Comparison of ENCODE assay signal across 8 cellular contexts in genomic region chr17:42459983-42460300, GRCh38. TPM values are rescaled to one million over a fixed set of nuclear protein-coding genes. Genes with fewer than 3 reads are reported as not detected.
DNase-seq lines count a peak whose midpoint lies in the region; ATAC-seq and TF ChIP-seq lines count a peak whose summit lies in the region.

No MANE protein-coding gene starts in this region.

- TF ChIP-seq CTCF in ascending aorta (IDR thresholded peaks at IDR 0.05) (no peak), smooth muscle cell (IDR thresholded peaks at IDR 0.05; ENCODE audit: borderline replicate concordance, insufficient read depth, poor library complexity, severe bottlenecking) (no peak)

- no peak for ATAC-seq in GM21737 (IDR thresholded peaks at IDR 0.05; ENCODE audit: unreplicated experiment)
- no peak for ATAC-seq in GM19351 (IDR thresholded peaks at IDR 0.05; ENCODE audit: unreplicated experiment)

- H2AFZ ChIP-seq in smooth muscle cell (ENCODE audit: low read depth): no peak overlapping the region

- peak overlapping the region; percentile 76 to 90 for H3K4me3 ChIP-seq in ascending aorta
- H3K4me3 ChIP-seq in iPS-18c (ENCODE audit: insufficient read depth, low read depth, low read length): peak overlapping the region; percentile 90
- peak overlapping the region; percentile 71 for H3K4me3 ChIP-seq in smooth muscle cell

- no peaks in the 10 kb centered on the region for H3K9me3 ChIP-seq in ascending aorta
- H3K9me3 ChIP-seq in iPS-18c (ENCODE audit: control insufficient read depth, insufficient read depth, low read length): no peaks in the 10 kb centered on the region
- no peaks in the 10 kb centered on the region for H3K9me3 ChIP-seq in smooth muscle cell (replicated peaks; ENCODE audit: low read depth)

- DNase-seq in NCI-H1417 (lab: John Stamatoyannopoulos, UW): peak in 2 of 3 experiments; percentile 19 to 51
- no peak for DNase-seq in NCI-H1417 treated with DMSO at 0.1 percent for 48 hours (lab: John Stamatoyannopoulos, UW)
- peak; percentile 65 for DNase-seq in NCI-H226
- DNase-seq in ascending aorta (ENCODE audit: low spot score in 2 of 2): no peak
- DNase-seq in smooth muscle cell (lab: John Stamatoyannopoulos, UW; ENCODE audit: unreplicated experiment): no peak

- peak overlapping the region; percentile 92 to 98 for H3K27ac ChIP-seq in ascending aorta
- H3K27ac ChIP-seq in smooth muscle cell (ENCODE audit: low read depth): peak overlapping the region; percentile 86

- intact Hi-C loops in ascending aorta (cut with DNase I): loop anchor here (2.0 kb wide), 3 partner anchors 23 to 61 kb away; partner anchors contain the start of gene CAVIN1

- peaks cover 19% of the 10 kb centered on the region for H3F3A ChIP-seq in smooth muscle cell (ENCODE audit: low read depth)

- no peak overlapping the region for H3K9ac ChIP-seq in smooth muscle cell (ENCODE audit: low read depth)

- peaks cover 23% of the 10 kb centered on the region for H4K20me1 ChIP-seq in smooth muscle cell (ENCODE audit: low read depth)

- H3K27me3 ChIP-seq in ascending aorta: no peaks in the 10 kb centered on the region
- no peaks in the 10 kb centered on the region for H3K27me3 ChIP-seq in smooth muscle cell (ENCODE audit: low read depth)

- H3K4me1 ChIP-seq in ascending aorta (peaks cover 4 to 24% of the 10 kb centered on the region in 2 donors), smooth muscle cell (ENCODE audit: low read depth) (peaks cover 13% of the 10 kb centered on the region)

- peak overlapping the region; percentile 92 for H3K4me2 ChIP-seq in smooth muscle cell

- H3K36me3 ChIP-seq in ascending aorta (peaks cover 14 to 15% of the 10 kb centered on the region in 2 donors), smooth muscle cell (ENCODE audit: low read depth) (no peaks in the 10 kb centered on the region)

- peaks cover 14% of the 10 kb centered on the region for H3K79me2 ChIP-seq in smooth muscle cell (ENCODE audit: low read depth)

- WGBS in smooth muscle cell (ENCODE audit: low lambda C conversion rate): 56% methylated on average over 4 of the region's 4 CpGs

RNA-seq across cellular contexts. Expression of gene ATP6V0A1, which starts 1.3 kb away (rescaled TPM):
- total RNA-seq in ascending aorta (59.0 TPM), smooth muscle cell (31.9 and 54.7 TPM in 2 replicates)
- 27.3 and 34.0 TPM in 2 replicates for polyA plus RNA-seq in smooth muscle cell

RNA-seq across cellular contexts. Expression of gene CAVIN1, which starts 36.9 kb away (rescaled TPM):
- total RNA-seq in ascending aorta (548 TPM), smooth muscle cell (116 and 117 TPM in 2 replicates)
- 237 and 255 TPM in 2 replicates for polyA plus RNA-seq in smooth muscle cell

Comparison
In these comparisons a context has a peak if more than half of its experiments do, and no peak if none do; other contexts are left out.
1. DNase-seq: peak in NCI-H1417 (2 of 3) and NCI-H226 (single experiment); none in NCI-H1417 treated with DMSO at 0.1 percent for 48 hours (single experiment), ascending aorta (0 of 2) and smooth muscle cell (single experiment).
2. Peak in every context shown above with its lines, with median percentiles within 50 percentile points of each other: H3K4me3 ChIP-seq.